ENCODE assay signal across 37 cellular contexts in genomic region chr10:50309342-50309741, GRCh38.
"Had no signal": no experiment of that assay in that cellular context is flagged by ENCODE, and none has a peak within 500 bp of the region (broad histone marks: within the 10 kb centered on the region; RNA-seq: fewer than 3 reads in every experiment).

No MANE protein-coding gene starts in this region.

- FAIRE-seq: bronchial epithelial cell, TTC549 had no signal

- H3K4me3 ChIP-seq: ascending aorta, cardiac muscle cell had no signal

- ATAC-seq: activated CD8-positive, alpha-beta T cell treated with anti-CD3 and anti-CD28 coated beads for 36 hours; activated naive CD8-positive, alpha-beta T cell treated with anti-CD3 and anti-CD28 coated beads, Interleukin-2, amount 50 U/mL, for 24 hours; activated T-cell treated with anti-CD3 and anti-CD28 coated beads, Interleukin-2, amount 50 U/mL, for 4 hours; activated T-cell treated with anti-CD3 and anti-CD28 coated beads, Interleukin-2, amount 50 U/mL, for 72 hours had no signal

- H3K4me1 ChIP-seq: ascending aorta had no signal

- H3K27ac ChIP-seq: ascending aorta, cardiac muscle cell, VCaP had no signal

- DNase-seq: activated B cell treated with CpG ODN at 0.5 μM for 24 hours; activated CD4-positive, alpha-beta memory T cell treated with anti-CD3 and anti-CD28 coated beads for 36 hours; activated CD4-positive, alpha-beta T cell treated with anti-CD3 and anti-CD28 coated beads for 4 hours; activated CD4-positive, alpha-beta T cell treated with anti-CD3 and anti-CD28 coated beads, Interleukin-2, amount 10 ng/mL, durations not matched to agents 24 days and 14 days; activated CD4-positive, alpha-beta T cell treated with anti-CD3 and anti-CD28 coated beads, Interleukin-2, amount 50 U/mL, for 1 hour; activated CD4-positive, alpha-beta T cell treated with anti-CD3 and anti-CD28 coated beads, Interleukin-2, amount 50 U/mL, for 4 hours; activated CD4-positive, CD25-positive, alpha-beta regulatory T cell treated with anti-CD3 and anti-CD28 coated beads, Interleukin-2, amount 50 U/mL, for 72 hours; activated CD8-positive, alpha-beta memory T cell treated with anti-CD3 and anti-CD28 coated beads, Interleukin-2, amount 50 U/mL, for 4 hours; activated CD8-positive, alpha-beta T cell treated with anti-CD3 and anti-CD28 coated beads for 36 hours; activated effector memory CD4-positive, alpha-beta T cell treated with Interleukin-2 at 50 U/mL for 16 hours; activated gamma-delta T cell; activated naive CD4-positive, alpha-beta T cell treated with anti-CD3 and anti-CD28 coated beads, Interleukin-2, amount 10 ng/mL, durations not matched to agents 7 days and 5 days; activated naive CD4-positive, alpha-beta T cell treated with Interleukin-2 at 50 U/mL for 16 hours; activated naive CD8-positive, alpha-beta T cell treated with anti-CD3 and anti-CD28 coated beads, Interleukin-2, amount 10 ng/mL, durations not matched to agents 7 days and 5 days; activated naive CD8-positive, alpha-beta T cell treated with anti-CD3 and anti-CD28 coated beads, Interleukin-2, amount 50 U/mL, for 24 hours; activated T-cell treated with anti-CD3 and anti-CD28 coated beads for 4 hours; activated T-cell treated with anti-CD3 and anti-CD28 coated beads, Interleukin-2, amount 50 U/mL, for 1 hour; activated T-cell treated with anti-CD3 and anti-CD28 coated beads, Interleukin-2, amount 50 U/mL, for 4 hours; activated T-cell treated with anti-CD3 and anti-CD28 coated beads, Interleukin-2, amount 50 U/mL, for 72 hours; amygdala; anterior cingulate cortex; caudate nucleus; T-helper 1 cell; T-helper 2 cell; T-helper 9 cell had no signal

- H3K9me3 ChIP-seq: ascending aorta had no signal

- H3K27me3 ChIP-seq: ascending aorta, cardiac muscle cell had no signal

- H3K4me1 Mint-ChIP-seq: activated naive CD4-positive, alpha-beta T cell treated with anti-CD3 and anti-CD28 coated beads, Interleukin-2, amount 50 U/mL, for 24 hours; activated naive CD8-positive, alpha-beta T cell treated with anti-CD3 and anti-CD28 coated beads, Interleukin-2, amount 50 U/mL, for 24 hours; brain had no signal

- H3K9me3 Mint-ChIP-seq: activated naive CD4-positive, alpha-beta T cell treated with anti-CD3 and anti-CD28 coated beads, Interleukin-2, amount 10 ng/mL, durations not matched to agents 7 days and 5 days; activated naive CD4-positive, alpha-beta T cell treated with anti-CD3 and anti-CD28 coated beads, Interleukin-2, amount 50 U/mL, for 24 hours; activated naive CD8-positive, alpha-beta T cell treated with anti-CD3 and anti-CD28 coated beads, Interleukin-2, amount 50 U/mL, for 24 hours; activated T-cell treated with anti-CD3 and anti-CD28 coated beads, Interleukin-2, amount 50 U/mL, for 72 hours; T-helper 1 cell treated with Interleukin-12 subunit alpha and Interleukin-12 subunit beta and Interleukin-4 antibody, amounts not matched to agents 30 μg/mL and 1 μg/mL, for 36 hours; T-helper 2 cell treated with Interferon-gamma antibody and Interleukin-4, amounts not matched to agents 5 μg/mL and 100 μg/mL, for 36 hours had no signal

- H3K27me3 Mint-ChIP-seq: activated B cell treated with CpG ODN at 0.5 μM for 24 hours; activated CD4-positive, alpha-beta memory T cell treated with anti-CD3 and anti-CD28 coated beads for 36 hours; activated CD4-positive, alpha-beta T cell treated with anti-CD3 and anti-CD28 coated beads, Interleukin-2, amount 10 ng/mL, durations not matched to agents 24 days and 14 days; activated CD8-positive, alpha-beta T cell treated with anti-CD3 and anti-CD28 coated beads for 36 hours; activated naive CD4-positive, alpha-beta T cell treated with anti-CD3 and anti-CD28 coated beads, Interleukin-2, amount 10 ng/mL, durations not matched to agents 7 days and 5 days; activated naive CD4-positive, alpha-beta T cell treated with anti-CD3 and anti-CD28 coated beads, Interleukin-2, amount 50 U/mL, for 24 hours; activated naive CD8-positive, alpha-beta T cell; activated naive CD8-positive, alpha-beta T cell treated with anti-CD3 and anti-CD28 coated beads, Interleukin-2, amount 10 ng/mL, durations not matched to agents 7 days and 5 days; activated naive CD8-positive, alpha-beta T cell treated with anti-CD3 and anti-CD28 coated beads, Interleukin-2, amount 50 U/mL, for 24 hours; brain had no signal

- H3K4me3 Mint-ChIP-seq: activated B cell treated with CpG ODN at 0.5 μM for 24 hours; activated CD4-positive, alpha-beta memory T cell treated with anti-CD3 and anti-CD28 coated beads for 36 hours; activated CD4-positive, alpha-beta T cell treated with anti-CD3 and anti-CD28 coated beads, Interleukin-2, amount 10 ng/mL, durations not matched to agents 24 days and 14 days; activated CD8-positive, alpha-beta T cell treated with anti-CD3 and anti-CD28 coated beads for 36 hours; activated naive CD4-positive, alpha-beta T cell treated with anti-CD3 and anti-CD28 coated beads, Interleukin-2, amount 10 ng/mL, durations not matched to agents 7 days and 5 days; activated naive CD4-positive, alpha-beta T cell treated with anti-CD3 and anti-CD28 coated beads, Interleukin-2, amount 50 U/mL, for 24 hours; activated naive CD8-positive, alpha-beta T cell; activated naive CD8-positive, alpha-beta T cell treated with anti-CD3 and anti-CD28 coated beads, Interleukin-2, amount 10 ng/mL, durations not matched to agents 7 days and 5 days; activated naive CD8-positive, alpha-beta T cell treated with anti-CD3 and anti-CD28 coated beads, Interleukin-2, amount 50 U/mL, for 24 hours; activated T-cell treated with anti-CD3 and anti-CD28 coated beads, Interleukin-2, amount 50 U/mL, for 4 hours; activated T-cell treated with anti-CD3 and anti-CD28 coated beads, Interleukin-2, amount 50 U/mL, for 72 hours; activated T-helper 1 cell treated with anti-CD3 and anti-CD28 coated beads, Interleukin-12 subunit alpha, Interleukin-12 subunit beta, Interleukin-2, Interleukin-4 antibody, amounts not matched to agents 30 ng/mL and 10 ng/mL and 1 ng/mL, durations not matched to agents 14 hours and 24 hours and 36 hours; brain; T-helper 1 cell treated with Interleukin-12 subunit alpha and Interleukin-12 subunit beta and Interleukin-4 antibody, amounts not matched to agents 30 μg/mL and 1 μg/mL, for 36 hours; T-helper 2 cell treated with Interferon-gamma antibody and Interleukin-4, amounts not matched to agents 5 μg/mL and 100 μg/mL, for 36 hours had no signal

- H3K27ac Mint-ChIP-seq: activated B cell treated with CpG ODN at 0.5 μM for 24 hours; activated CD4-positive, alpha-beta memory T cell treated with anti-CD3 and anti-CD28 coated beads for 36 hours; activated CD4-positive, alpha-beta T cell treated with anti-CD3 and anti-CD28 coated beads, Interleukin-2, amount 10 ng/mL, durations not matched to agents 24 days and 14 days; activated naive CD4-positive, alpha-beta T cell treated with anti-CD3 and anti-CD28 coated beads, Interleukin-2, amount 10 ng/mL, durations not matched to agents 7 days and 5 days; activated naive CD8-positive, alpha-beta T cell; activated naive CD8-positive, alpha-beta T cell treated with anti-CD3 and anti-CD28 coated beads, Interleukin-2, amount 50 U/mL, for 24 hours; activated T-cell treated with anti-CD3 and anti-CD28 coated beads, Interleukin-2, amount 50 U/mL, for 72 hours; activated T-helper 1 cell treated with anti-CD3 and anti-CD28 coated beads, Interleukin-12 subunit alpha, Interleukin-12 subunit beta, Interleukin-2, Interleukin-4 antibody, amounts not matched to agents 30 ng/mL and 10 ng/mL and 1 ng/mL, durations not matched to agents 14 hours and 24 hours and 36 hours; activated T-helper 2 cell treated with anti-CD3 and anti-CD28 coated beads, Interferon-gamma antibody, Interleukin-2, Interleukin-4, amounts not matched to agents 10 μg/mL and 5 μg/mL and 100 μg/mL, durations not matched to agents 14 hours and 24 hours and 36 hours; brain; T-helper 1 cell treated with Interleukin-12 subunit alpha and Interleukin-12 subunit beta and Interleukin-4 antibody, amounts not matched to agents 30 μg/mL and 1 μg/mL, for 36 hours; T-helper 2 cell treated with Interferon-gamma antibody and Interleukin-4, amounts not matched to agents 5 μg/mL and 100 μg/mL, for 36 hours had no signal
